26 cellular contexts compared by ENCODE assay signal in the genomic region with DNA sequence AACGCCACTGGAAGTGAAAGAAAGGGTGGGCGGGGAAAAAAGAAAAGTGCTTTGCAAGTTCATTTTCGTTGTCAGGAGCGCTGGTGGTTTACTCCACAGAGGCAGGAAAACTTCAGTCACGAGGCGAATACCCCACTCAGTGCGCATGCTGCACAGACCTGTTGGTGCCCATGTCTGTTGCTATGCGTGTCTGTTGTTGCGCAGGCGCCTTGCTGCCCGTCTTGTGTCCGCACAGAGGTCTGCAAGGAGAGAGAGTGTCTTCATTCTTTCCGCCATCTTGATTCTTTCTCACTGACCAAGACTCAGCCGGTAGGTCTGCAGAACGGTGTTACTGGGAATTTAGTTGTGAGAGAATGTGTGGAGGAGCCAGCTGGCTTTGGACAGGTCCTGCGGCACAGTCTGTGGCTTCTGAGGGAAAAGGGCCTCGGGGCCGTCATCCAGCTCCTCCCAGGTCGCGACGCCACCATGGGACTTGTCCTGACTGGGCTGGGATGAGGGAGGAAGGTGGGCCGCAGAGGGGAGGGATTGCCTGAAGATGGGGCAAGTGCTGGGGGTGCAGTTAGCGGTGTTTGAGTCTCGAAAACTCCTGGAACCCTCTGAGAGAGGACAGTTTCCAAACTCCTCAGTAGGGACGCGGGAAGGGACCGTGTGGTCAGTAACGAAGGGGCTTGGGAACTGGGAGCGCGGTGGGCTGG. TPM values are rescaled to one million over a fixed set of nuclear protein-coding genes. Genes with fewer than 3 reads are reported as not detected.
"Had no signal": no experiment of that assay in that cellular context is flagged by ENCODE, and none has a peak within 500 bp of the region (broad histone marks: within the 10 kb centered on the region; RNA-seq: fewer than 3 reads in every experiment).

A gene with protein sequence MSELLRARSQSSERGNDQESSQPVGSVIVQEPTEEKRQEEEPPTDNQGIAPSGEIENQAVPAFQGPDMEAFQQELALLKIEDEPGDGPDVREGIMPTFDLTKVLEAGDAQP (plus strand): TSS at position 224 of the 695 bp plus-strand sequence. CDS start 1,003 bp downstream, outside the sequence.

- FAIRE-seq: HTR-8/SVneo had no signal

- ATAC-seq: Panc1, PC-3 had no signal

- H3K9me3 ChIP-seq: SJCRH30 had no signal

- H3K27me3 ChIP-seq: SJCRH30 had no signal

- H3K4me1 ChIP-seq: SJCRH30 had no signal

- H3K27ac ChIP-seq: HL-60, RWPE1, SJCRH30 had no signal

- DNase-seq: KBM-7; NCI-H1048; NCI-H1105; NCI-H1417; NCI-H1436 treated with DMSO at 0.1 percent for 48 hours; NCI-H187; NCI-H2029; NCI-H2081 treated with DMSO at 0.1 percent for 48 hours; NCI-H2171; NCI-H524; NCI-H526 treated with DMSO at 0.1 percent for 48 hours; NCI-H748 treated with DMSO at 0.1 percent for 48 hours; NK-92 treated with Interleukin-12 subunit alpha and Interleukin-12 subunit beta, amount 100 ng/mL, for 24 hours; PC-3; SHP77 treated with DMSO at 0.1 percent for 48 hours; SJCRH30; SW 1271 had no signal

- H3K36me3 Mint-ChIP-seq: IgD-negative memory B cell had no signal

- H3K36me3 ChIP-seq: SJCRH30 had no signal

- H3K27me3 Mint-ChIP-seq: IgD-negative memory B cell had no signal

- H3K4me1 Mint-ChIP-seq: IgD-negative memory B cell had no signal

- H3K27ac Mint-ChIP-seq: IgD-negative memory B cell had no signal

- H3K4me3 ChIP-seq: SJCRH30 had no signal

RNA-seq across cellular contexts. Expression of the gene that starts here (rescaled TPM):
- total RNA-seq: LHCN-M2, MCF 10A, NCI-H460, OCI-LY7, PC-3, SJCRH30 had no signal
- polyA plus RNA-seq: IgD-negative memory B cell had no signal
